1 cellular context compared by ENCODE assay signal in the genomic region with DNA sequence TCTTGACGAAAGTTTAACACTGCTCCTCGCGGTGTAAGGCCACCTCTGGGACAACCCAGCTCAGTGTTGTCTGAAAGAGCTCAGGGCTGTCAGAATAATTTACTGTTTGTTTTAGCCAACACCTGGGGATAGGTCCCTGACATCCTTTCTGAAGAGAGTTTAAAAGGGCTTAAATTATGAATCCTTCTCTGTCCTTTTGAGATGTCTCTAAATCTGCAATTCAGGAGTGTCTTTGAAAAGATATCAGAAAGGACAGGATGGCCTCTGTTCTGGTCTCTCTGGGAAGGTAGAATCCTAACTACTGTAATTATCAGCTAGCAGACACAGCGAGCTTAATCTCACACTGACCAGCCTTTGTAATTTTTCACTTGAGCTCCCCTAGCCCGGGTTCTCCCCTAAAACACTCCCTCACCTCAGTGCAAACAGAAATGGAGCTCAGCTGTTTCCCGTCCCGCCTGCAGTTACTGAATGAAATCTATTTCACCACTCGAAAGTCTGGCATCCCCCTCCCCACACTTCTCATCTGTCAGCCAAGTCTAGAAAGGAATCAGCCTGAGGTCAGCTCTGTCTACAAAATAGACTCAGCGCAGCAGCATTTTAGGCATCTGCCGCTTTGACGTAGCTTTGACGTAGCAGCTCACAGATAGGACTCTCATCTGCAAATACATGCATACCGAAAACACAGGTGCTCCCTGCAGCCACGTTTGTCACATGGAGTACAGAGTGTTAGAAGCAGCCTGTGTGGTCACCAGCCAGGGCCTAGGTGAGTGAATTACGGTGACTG.
A peak's percentile ranks its signal among the peaks of the same experiment; 100 is the strongest.
TF ChIP-seq lines count a peak whose summit lies in the region.

No MANE protein-coding gene starts in this region.

TF ChIP-seq in K562, 482 proteins besides CTCF, POLR2A, EP300 and RAD21 (continued from another document and continues in another):
- TF ChIP-seq RFX5 (IDR thresholded peaks at IDR 0.05; ENCODE audit: low read depth, low read length) (no peak), ZNF23 (CRISPR knock-in tag; IDR thresholded peaks at IDR 0.05) (0 out of 2 replicates have a peak, but pooled peaks have one; percentile 29), TAL1 (IDR thresholded peaks at IDR 0.05) (peak; percentile 92), CBX3 (IDR thresholded peaks at IDR 0.05; ENCODE audit: borderline replicate concordance in 1 of 2, low read length in 2 of 2) (peak in 1 of 2 experiments; percentile 95; a peak in 2 of 3 replicates), ZNF134 (CRISPR knock-in tag; conservative IDR thresholded peaks at IDR 0.05) (peak; percentile 31; the same call in 1 of the 2 replicates), XRCC3 (IDR thresholded peaks at IDR 0.05) (no peak; the same call in 1 of the 2 replicates), TCFL5 (CRISPR knock-in tag; conservative IDR thresholded peaks at IDR 0.05) (no peak), MAFK (IDR thresholded peaks at IDR 0.05; ENCODE audit: low read length) (no peak), ZNF197 (CRISPR knock-in tag; IDR thresholded peaks at IDR 0.05; ENCODE audit: low read depth) (no peak; the same call in 1 of the 2 replicates), MEF2A (IDR thresholded peaks at IDR 0.05; ENCODE audit: control insufficient read depth, low read depth, low read length) (0 out of 2 replicates have a peak, but pooled peaks have one; percentile 24), XRCC4 (IDR thresholded peaks at IDR 0.05; ENCODE audit: extremely low read depth, insufficient read depth, insufficient read length) (no peak), ZNF644 (tag; IDR thresholded peaks at IDR 0.05; ENCODE audit: low read depth) (peak; percentile 64; the same call in 1 of the 2 replicates), ZNF75A (CRISPR knock-in tag; IDR thresholded peaks at IDR 0.05) (peak; percentile 52; the same call in 1 of the 2 replicates), CHCHD3 (CRISPR knock-in tag; IDR thresholded peaks at IDR 0.05) (no peak), POU5F1 (IDR thresholded peaks at IDR 0.05; ENCODE audit: borderline replicate concordance, low read depth, low read length, partially characterized antibody) (no peak), ETV6 (IDR thresholded peaks at IDR 0.05; ENCODE audit: borderline replicate concordance in 1 of 2, low read depth in 2 of 2, low read length in 1 of 2) (0 out of 4 replicates have a peak, but pooled peaks of 1 of the 2 experiments have one; percentile 11), ETV6 (CRISPR knock-in tag; IDR thresholded peaks at IDR 0.05; ENCODE audit: borderline replicate concordance) (no peak), C11orf30 (IDR thresholded peaks at IDR 0.05; ENCODE audit: low read depth) (no peak), ZNF584 (CRISPR knock-in tag; IDR thresholded peaks at IDR 0.05; ENCODE audit: low read depth) (no peak), CBFA2T3 (IDR thresholded peaks at IDR 0.05) (peak; percentile 97), SMARCE1 (IDR thresholded peaks at IDR 0.05) (peak; percentile 75; the same call in 1 of the 2 replicates), ZSCAN29 (IDR thresholded peaks at IDR 0.05) (no peak; the same call in 1 of the 2 replicates), TSC22D4 (tag; IDR thresholded peaks at IDR 0.05) (no peak), HDAC2 (IDR thresholded peaks at IDR 0.05) (peak; percentile 72; the same call in 1 of the 2 replicates), IFI16 (CRISPR knock-in tag; IDR thresholded peaks at IDR 0.05) (no peak), CEBPG (CRISPR knock-in tag; IDR thresholded peaks at IDR 0.05) (no peak), CEBPG (tag; conservative IDR thresholded peaks at IDR 0.05 in 1 of 2, IDR thresholded peaks at IDR 0.05 in 1 of 2) (no peak), PCBP2 (IDR thresholded peaks at IDR 0.05; ENCODE audit: low read depth, low read length, poor library complexity, severe bottlenecking) (no peak), RBM25 (IDR thresholded peaks at IDR 0.05; ENCODE audit: low read depth, low read length, severe bottlenecking) (no peak), YBX1 (IDR thresholded peaks at IDR 0.05) (no peak), ZNF282 (CRISPR knock-in tag; IDR thresholded peaks at IDR 0.05) (no peak), ARNT (IDR thresholded peaks at IDR 0.05) (no peak; a peak in 3 of 4 replicates), ZNF695 (CRISPR knock-in tag; IDR thresholded peaks at IDR 0.05) (no peak), ZZZ3 (IDR thresholded peaks at IDR 0.05) (no peak), ZNF24 (IDR thresholded peaks at IDR 0.05) (no peak), GTF2A2 (tag; IDR thresholded peaks at IDR 0.05) (no peak), PPARD (CRISPR knock-in tag; IDR thresholded peaks at IDR 0.05) (no peak)
- TF ChIP-seq, protein P1, sequence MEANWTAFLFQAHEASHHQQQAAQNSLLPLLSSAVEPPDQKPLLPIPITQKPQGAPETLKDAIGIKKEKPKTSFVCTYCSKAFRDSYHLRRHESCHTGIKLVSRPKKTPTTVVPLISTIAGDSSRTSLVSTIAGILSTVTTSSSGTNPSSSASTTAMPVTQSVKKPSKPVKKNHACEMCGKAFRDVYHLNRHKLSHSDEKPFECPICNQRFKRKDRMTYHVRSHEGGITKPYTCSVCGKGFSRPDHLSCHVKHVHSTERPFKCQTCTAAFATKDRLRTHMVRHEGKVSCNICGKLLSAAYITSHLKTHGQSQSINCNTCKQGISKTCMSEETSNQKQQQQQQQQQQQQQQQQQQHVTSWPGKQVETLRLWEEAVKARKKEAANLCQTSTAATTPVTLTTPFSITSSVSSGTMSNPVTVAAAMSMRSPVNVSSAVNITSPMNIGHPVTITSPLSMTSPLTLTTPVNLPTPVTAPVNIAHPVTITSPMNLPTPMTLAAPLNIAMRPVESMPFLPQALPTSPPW (CRISPR knock-in tag; IDR thresholded peaks at IDR 0.05) = no peak
- TF ChIP-seq, protein P2, sequence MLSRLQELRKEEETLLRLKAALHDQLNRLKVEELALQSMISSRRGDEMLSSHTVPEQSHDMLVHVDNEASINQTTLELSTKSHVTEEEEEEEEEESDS (CRISPR knock-in tag; IDR thresholded peaks at IDR 0.05) = no peak
- TF ChIP-seq, protein P3, sequence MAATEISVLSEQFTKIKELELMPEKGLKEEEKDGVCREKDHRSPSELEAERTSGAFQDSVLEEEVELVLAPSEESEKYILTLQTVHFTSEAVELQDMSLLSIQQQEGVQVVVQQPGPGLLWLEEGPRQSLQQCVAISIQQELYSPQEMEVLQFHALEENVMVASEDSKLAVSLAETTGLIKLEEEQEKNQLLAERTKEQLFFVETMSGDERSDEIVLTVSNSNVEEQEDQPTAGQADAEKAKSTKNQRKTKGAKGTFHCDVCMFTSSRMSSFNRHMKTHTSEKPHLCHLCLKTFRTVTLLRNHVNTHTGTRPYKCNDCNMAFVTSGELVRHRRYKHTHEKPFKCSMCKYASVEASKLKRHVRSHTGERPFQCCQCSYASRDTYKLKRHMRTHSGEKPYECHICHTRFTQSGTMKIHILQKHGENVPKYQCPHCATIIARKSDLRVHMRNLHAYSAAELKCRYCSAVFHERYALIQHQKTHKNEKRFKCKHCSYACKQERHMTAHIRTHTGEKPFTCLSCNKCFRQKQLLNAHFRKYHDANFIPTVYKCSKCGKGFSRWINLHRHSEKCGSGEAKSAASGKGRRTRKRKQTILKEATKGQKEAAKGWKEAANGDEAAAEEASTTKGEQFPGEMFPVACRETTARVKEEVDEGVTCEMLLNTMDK (IDR thresholded peaks at IDR 0.05; ENCODE audit: borderline replicate concordance, insufficient read depth, low read depth, low read length, poor library complexity, severe bottlenecking) = no peak
- TF ChIP-seq, protein P4, sequence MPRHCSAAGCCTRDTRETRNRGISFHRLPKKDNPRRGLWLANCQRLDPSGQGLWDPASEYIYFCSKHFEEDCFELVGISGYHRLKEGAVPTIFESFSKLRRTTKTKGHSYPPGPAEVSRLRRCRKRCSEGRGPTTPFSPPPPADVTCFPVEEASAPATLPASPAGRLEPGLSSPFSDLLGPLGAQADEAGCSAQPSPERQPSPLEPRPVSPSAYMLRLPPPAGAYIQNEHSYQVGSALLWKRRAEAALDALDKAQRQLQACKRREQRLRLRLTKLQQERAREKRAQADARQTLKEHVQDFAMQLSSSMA (CRISPR knock-in tag; IDR thresholded peaks at IDR 0.05) = no peak
- TF ChIP-seq, protein P5, sequence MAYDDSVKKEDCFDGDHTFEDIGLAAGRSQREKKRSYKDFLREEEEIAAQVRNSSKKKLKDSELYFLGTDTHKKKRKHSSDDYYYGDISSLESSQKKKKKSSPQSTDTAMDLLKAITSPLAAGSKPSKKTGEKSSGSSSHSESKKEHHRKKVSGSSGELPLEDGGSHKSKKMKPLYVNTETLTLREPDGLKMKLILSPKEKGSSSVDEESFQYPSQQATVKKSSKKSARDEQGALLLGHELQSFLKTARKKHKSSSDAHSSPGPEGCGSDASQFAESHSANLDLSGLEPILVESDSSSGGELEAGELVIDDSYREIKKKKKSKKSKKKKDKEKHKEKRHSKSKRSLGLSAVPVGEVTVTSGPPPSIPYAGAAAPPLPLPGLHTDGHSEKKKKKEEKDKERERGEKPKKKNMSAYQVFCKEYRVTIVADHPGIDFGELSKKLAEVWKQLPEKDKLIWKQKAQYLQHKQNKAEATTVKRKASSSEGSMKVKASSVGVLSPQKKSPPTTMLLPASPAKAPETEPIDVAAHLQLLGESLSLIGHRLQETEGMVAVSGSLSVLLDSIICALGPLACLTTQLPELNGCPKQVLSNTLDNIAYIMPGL (CRISPR knock-in tag; IDR thresholded peaks at IDR 0.05) = no peak
- TF ChIP-seq, protein P6, sequence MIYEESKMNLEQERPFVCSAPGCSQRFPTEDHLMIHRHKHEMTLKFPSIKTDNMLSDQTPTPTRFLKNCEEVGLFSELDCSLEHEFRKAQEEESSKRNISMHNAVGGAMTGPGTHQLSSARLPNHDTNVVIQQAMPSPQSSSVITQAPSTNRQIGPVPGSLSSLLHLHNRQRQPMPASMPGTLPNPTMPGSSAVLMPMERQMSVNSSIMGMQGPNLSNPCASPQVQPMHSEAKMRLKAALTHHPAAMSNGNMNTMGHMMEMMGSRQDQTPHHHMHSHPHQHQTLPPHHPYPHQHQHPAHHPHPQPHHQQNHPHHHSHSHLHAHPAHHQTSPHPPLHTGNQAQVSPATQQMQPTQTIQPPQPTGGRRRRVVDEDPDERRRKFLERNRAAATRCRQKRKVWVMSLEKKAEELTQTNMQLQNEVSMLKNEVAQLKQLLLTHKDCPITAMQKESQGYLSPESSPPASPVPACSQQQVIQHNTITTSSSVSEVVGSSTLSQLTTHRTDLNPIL (CRISPR knock-in tag; IDR thresholded peaks at IDR 0.05) = no peak
- TF ChIP-seq, protein P7, sequence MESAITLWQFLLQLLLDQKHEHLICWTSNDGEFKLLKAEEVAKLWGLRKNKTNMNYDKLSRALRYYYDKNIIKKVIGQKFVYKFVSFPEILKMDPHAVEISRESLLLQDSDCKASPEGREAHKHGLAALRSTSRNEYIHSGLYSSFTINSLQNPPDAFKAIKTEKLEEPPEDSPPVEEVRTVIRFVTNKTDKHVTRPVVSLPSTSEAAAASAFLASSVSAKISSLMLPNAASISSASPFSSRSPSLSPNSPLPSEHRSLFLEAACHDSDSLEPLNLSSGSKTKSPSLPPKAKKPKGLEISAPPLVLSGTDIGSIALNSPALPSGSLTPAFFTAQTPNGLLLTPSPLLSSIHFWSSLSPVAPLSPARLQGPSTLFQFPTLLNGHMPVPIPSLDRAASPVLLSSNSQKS (CRISPR knock-in tag; IDR thresholded peaks at IDR 0.05) = no peak
- TF ChIP-seq, protein P8, sequence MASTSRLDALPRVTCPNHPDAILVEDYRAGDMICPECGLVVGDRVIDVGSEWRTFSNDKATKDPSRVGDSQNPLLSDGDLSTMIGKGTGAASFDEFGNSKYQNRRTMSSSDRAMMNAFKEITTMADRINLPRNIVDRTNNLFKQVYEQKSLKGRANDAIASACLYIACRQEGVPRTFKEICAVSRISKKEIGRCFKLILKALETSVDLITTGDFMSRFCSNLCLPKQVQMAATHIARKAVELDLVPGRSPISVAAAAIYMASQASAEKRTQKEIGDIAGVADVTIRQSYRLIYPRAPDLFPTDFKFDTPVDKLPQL (IDR thresholded peaks at IDR 0.05; ENCODE audit: extremely low read depth, insufficient read length) = no peak
